18 cellular contexts compared by ENCODE assay signal in genomic region chr15:64138542-64138941, GRCh38.
"Had no signal": no experiment of that assay in that cellular context is flagged by ENCODE, and none has a peak within 500 bp of the region (broad histone marks: within the 10 kb centered on the region; RNA-seq: fewer than 3 reads in every experiment).

No MANE protein-coding gene starts in this region.

- H3K9me3 Mint-ChIP-seq: central memory CD8-positive, alpha-beta T cell; naive thymus-derived CD8-positive, alpha-beta T cell; neural crest cell; stimulated activated effector memory CD8-positive, alpha-beta T cell treated with anti-CD3 and anti-CD28 coated beads, Interleukin-12 subunit alpha, Interleukin-12 subunit beta, amount 100 ng/mL, for 72 hours; stimulated activated naive CD8-positive, alpha-beta T cell treated with anti-CD3 and anti-CD28 coated beads, Interleukin-15, amount 100 ng/mL, for 72 hours had no signal

- DNase-seq: cortex of kidney; effector memory CD4-positive, alpha-beta T cell; gastrocnemius medialis; heart right ventricle; left colon; naive thymus-derived CD8-positive, alpha-beta T cell; right cardiac atrium; stimulated activated CD4-positive, alpha-beta T cell treated with anti-CD3 and anti-CD28 coated beads, Interleukin-4, amount 100 ng/mL, for 1 hour; stimulated activated CD8-positive, alpha-beta memory T cell treated with anti-CD3 and anti-CD28 coated beads, Interleukin-4, amount 100 ng/mL, for 48 hours; stimulated activated naive CD8-positive, alpha-beta T cell treated with anti-CD3 and anti-CD28 coated beads, Interleukin-15, amount 100 ng/mL, for 72 hours; trophoblast cell had no signal

- H3K4me1 Mint-ChIP-seq: central memory CD8-positive, alpha-beta T cell had no signal

- H3K9me3 ChIP-seq: esophagus muscularis mucosa, gastrocnemius medialis, heart right ventricle, ovary had no signal

- H3K27me3 Mint-ChIP-seq: central memory CD8-positive, alpha-beta T cell; naive thymus-derived CD8-positive, alpha-beta T cell; progenitor cell of endocrine pancreas; stimulated activated naive CD8-positive, alpha-beta T cell treated with anti-CD3 and anti-CD28 coated beads, Interleukin-15, amount 100 ng/mL, for 72 hours had no signal

- H3K27ac ChIP-seq: epithelial cell of prostate, esophagus muscularis mucosa, gastrocnemius medialis, heart right ventricle, ovary had no signal

- H3K4me3 ChIP-seq: esophagus muscularis mucosa, gastrocnemius medialis, heart right ventricle, ovary had no signal

- H3K4me1 ChIP-seq: gastrocnemius medialis had no signal

- H3K4me3 Mint-ChIP-seq: central memory CD8-positive, alpha-beta T cell; naive thymus-derived CD8-positive, alpha-beta T cell; neural crest cell; stimulated activated effector memory CD8-positive, alpha-beta T cell treated with anti-CD3 and anti-CD28 coated beads, Interleukin-12 subunit alpha, Interleukin-12 subunit beta, amount 100 ng/mL, for 72 hours; stimulated activated naive CD8-positive, alpha-beta T cell treated with anti-CD3 and anti-CD28 coated beads, Interleukin-15, amount 100 ng/mL, for 72 hours had no signal

- H3K27me3 ChIP-seq: esophagus muscularis mucosa, gastrocnemius medialis, heart right ventricle, ovary had no signal

- H3K27ac Mint-ChIP-seq: progenitor cell of endocrine pancreas; stimulated activated effector memory CD8-positive, alpha-beta T cell treated with anti-CD3 and anti-CD28 coated beads, Interleukin-12 subunit alpha, Interleukin-12 subunit beta, amount 100 ng/mL, for 72 hours had no signal

- H3K36me3 ChIP-seq: ovary had no signal

- ATAC-seq: gastrocnemius medialis; heart right ventricle; left colon; naive thymus-derived CD8-positive, alpha-beta T cell; right cardiac atrium; stimulated activated effector memory CD8-positive, alpha-beta T cell treated with anti-CD3 and anti-CD28 coated beads, Interleukin-12 subunit alpha, Interleukin-12 subunit beta, amount 100 ng/mL, for 72 hours; stimulated activated naive CD8-positive, alpha-beta T cell treated with anti-CD3 and anti-CD28 coated beads, Interleukin-15, amount 100 ng/mL, for 72 hours had no signal
